11 cellular contexts compared by ENCODE assay signal in genomic region chr15:58303236-58303635, GRCh38.
"Had no signal": no experiment of that assay in that cellular context is flagged by ENCODE, and none has a peak within 500 bp of the region (broad histone marks: within the 10 kb centered on the region; RNA-seq: fewer than 3 reads in every experiment).

No MANE protein-coding gene starts in this region.

- H3K79me2 ChIP-seq: hepatocyte had no signal

- H3K27me3 ChIP-seq: hepatocyte, upper lobe of right lung had no signal

- DNase-seq: activated CD4-positive, CD25-positive, alpha-beta regulatory T cell; activated gamma-delta T cell; activated T-cell treated with anti-CD3 and anti-CD28 coated beads, Interleukin-2, amount 50 U/mL, for 4 hours; amniotic stem cell; islet precursor cell; stimulated activated CD4-positive, alpha-beta T cell treated with anti-CD3 and anti-CD28 coated beads, Interleukin-1b, Interleukin-23, amount 100 ng/mL, for 48 hours; upper lobe of right lung had no signal

- H3K36me3 Mint-ChIP-seq: mesothelial cell of epicardium had no signal

- H3K27ac Mint-ChIP-seq: mesothelial cell of epicardium had no signal

- H3K4me3 Mint-ChIP-seq: activated T-cell treated with anti-CD3 and anti-CD28 coated beads, Interleukin-2, amount 50 U/mL, for 4 hours; mesothelial cell of epicardium had no signal

- ATAC-seq: activated T-cell treated with anti-CD3 and anti-CD28 coated beads, Interleukin-2, amount 50 U/mL, for 4 hours had no signal

- H3K9me3 Mint-ChIP-seq: activated T-cell treated with anti-CD3 and anti-CD28 coated beads, Interleukin-2, amount 50 U/mL, for 4 hours had no signal

- H3K36me3 ChIP-seq: thoracic aorta, upper lobe of right lung had no signal

- H3K9me3 ChIP-seq: thoracic aorta, upper lobe of right lung had no signal

- H3K4me2 ChIP-seq: hepatocyte had no signal

- H3K27ac ChIP-seq: hepatocyte, thoracic aorta, upper lobe of right lung had no signal

- H3K4me3 ChIP-seq: hepatocyte, lung, thoracic aorta, upper lobe of right lung had no signal

- H2AFZ ChIP-seq: hepatocyte had no signal
